In genomic region chr2:231644426-231644825, GRCh38 we compare ENCODE assay signal across 1 cellular context.
TF ChIP-seq lines count a peak whose summit lies in the region.

No MANE protein-coding gene starts in this region.

TF ChIP-seq in H1, 55 proteins besides CTCF, POLR2A, EP300 and RAD21:
- TF ChIP-seq ATF3 (IDR thresholded peaks at IDR 0.05; ENCODE audit: insufficient read depth, low read depth, low read length) (no peak), CHD2 (IDR thresholded peaks at IDR 0.05; ENCODE audit: low read length) (no peak), HDAC2 (IDR thresholded peaks at IDR 0.05; ENCODE audit: borderline replicate concordance in 1 of 2, low read depth in 2 of 2, low read length in 2 of 2) (no peak), HDAC6 (IDR thresholded peaks at IDR 0.05; ENCODE audit: low read depth, low read length) (no peak), SIX5 (IDR thresholded peaks at IDR 0.05; ENCODE audit: low read depth, low read length) (no peak), RFX5 (IDR thresholded peaks at IDR 0.05; ENCODE audit: borderline replicate concordance, low read depth, low read length) (no peak), KDM4A (IDR thresholded peaks at IDR 0.05; ENCODE audit: low read depth, low read length, severe bottlenecking) (no peak), BACH1 (IDR thresholded peaks at IDR 0.05; ENCODE audit: low read length) (no peak), NRF1 (IDR thresholded peaks at IDR 0.05; ENCODE audit: low read depth, low read length) (no peak), EZH2 (IDR thresholded peaks at IDR 0.05; ENCODE audit: low read depth, low read length, severe bottlenecking) (no peak), TBP (IDR thresholded peaks at IDR 0.05; ENCODE audit: low read depth, low read length) (no peak), RBBP5 (IDR thresholded peaks at IDR 0.05; ENCODE audit: borderline replicate concordance, low read depth, low read length) (no peak)
- TF ChIP-seq, protein P1, sequence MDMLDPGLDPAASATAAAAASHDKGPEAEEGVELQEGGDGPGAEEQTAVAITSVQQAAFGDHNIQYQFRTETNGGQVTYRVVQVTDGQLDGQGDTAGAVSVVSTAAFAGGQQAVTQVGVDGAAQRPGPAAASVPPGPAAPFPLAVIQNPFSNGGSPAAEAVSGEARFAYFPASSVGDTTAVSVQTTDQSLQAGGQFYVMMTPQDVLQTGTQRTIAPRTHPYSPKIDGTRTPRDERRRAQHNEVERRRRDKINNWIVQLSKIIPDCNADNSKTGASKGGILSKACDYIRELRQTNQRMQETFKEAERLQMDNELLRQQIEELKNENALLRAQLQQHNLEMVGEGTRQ (IDR thresholded peaks at IDR 0.05; ENCODE audit: low read length): no peak
TF ChIP-seq in H1: peak in this region for 0.
